27 cellular contexts compared by ENCODE assay signal in genomic region chr2:37448342-37449120, GRCh38.
DNase-seq lines count a peak whose midpoint lies in the region; ATAC-seq, FAIRE-seq and TF ChIP-seq lines count a peak whose summit lies in the region.
"Had no signal": no experiment of that assay in that cellular context is flagged by ENCODE, and none has a peak within 500 bp of the region (broad histone marks: within the 10 kb centered on the region; RNA-seq: fewer than 3 reads in every experiment).

No MANE protein-coding gene starts in this region.

- DNase-seq in IMR-90 (no peak), PC-3 (peak; percentile 67), endothelial cell of umbilical vein (ENCODE audit: low read depth, low spot score) (no peak), NCI-H2227 treated with DMSO at 0.1 percent for 48 hours (lab: John Stamatoyannopoulos, UW) (no peak), NCI-H2107 treated with DMSO at 0.1 percent for 48 hours (lab: John Stamatoyannopoulos, UW; ENCODE audit: unreplicated experiment) (no peak)
- DNase-seq: 8988T; ACHN; AML-193; BE2C; CD4-positive, alpha-beta T cell; CD8-positive, alpha-beta memory T cell; DMS 273 treated with DMSO at 0.1 percent for 48 hours; DMS79; EL; GDM1; H9 had no signal

- no peak overlapping the region for H4K8ac ChIP-seq in IMR-90 (ENCODE audit: low read depth in 2 of 2, low read length in 2 of 2)

- no peak overlapping the region for H2AK5ac ChIP-seq in IMR-90 (ENCODE audit: low read depth, low read length)

- no peaks in the 10 kb centered on the region for H3K36me3 ChIP-seq in IMR-90 (ENCODE audit: control insufficient read depth, insufficient read depth, low read length)
- no peaks in the 10 kb centered on the region for H3K36me3 ChIP-seq in PC-3 (ENCODE audit: low read depth, low read length)
- no peaks in the 10 kb centered on the region for H3K36me3 ChIP-seq in endothelial cell of umbilical vein (ENCODE audit: control insufficient read depth in 2 of 2, extremely low read depth in 1 of 2, insufficient read depth in 2 of 2, low read length in 2 of 2)
- H3K36me3 ChIP-seq: BE2C; BLaER1 treated with 17β-estradiol and CSF1 and Interleukin-3, amounts not matched to agents 10 nM and 100 nM had no signal

- ATAC-seq in IMR-90 (ENCODE audit: low read depth) (peak; percentile 44; the same call in 1 of the 2 replicates), PC-3 (peak; percentile 80), HG03097 (IDR thresholded peaks at IDR 0.05; ENCODE audit: low FRiP score, unreplicated experiment) (no peak), GM21515 (IDR thresholded peaks at IDR 0.05; ENCODE audit: unreplicated experiment) (no peak)
- ATAC-seq: A549, GM12878, GM23338, HCT116 had no signal

- TF ChIP-seq CTCF in IMR-90 (conservative IDR thresholded peaks at IDR 0.05; ENCODE audit: low read depth, low read length) (no peak), PC-3 (conservative IDR thresholded peaks at IDR 0.05; ENCODE audit: low read depth, low read length) (no peak), endothelial cell of umbilical vein (IDR thresholded peaks at IDR 0.05; ENCODE audit: extremely low read depth in 1 of 2, insufficient read depth in 1 of 2, low read depth in 1 of 2, low read length in 2 of 2) (no peak), nephron (IDR thresholded peaks at IDR 0.05; ENCODE audit: unreplicated experiment in 3 of 3) (no peak)

- CTCF ChIA-PET in IMR-90 (lab: Yijun Ruan, JAX) (no interaction called here), PC-3 (lab: Charles Lee) (no interaction called here), endothelial cell of umbilical vein (lab: Charles Lee) (interaction anchor here (1.3 kb wide), 2 partner anchors 384 to 429 kb away, joined by 4 to 5 read pairs; no protein-coding TSS in a partner anchor)

- 0 out of 2 replicates have a peak overlapping the region, but pooled peaks have one; percentile 39 for H3K14ac ChIP-seq in IMR-90 (replicated peaks; ENCODE audit: low read depth, low read length)

- H3K4me3 ChIP-seq in IMR-90 (ENCODE audit: insufficient read depth, low read depth, low read length) (no peak overlapping the region), PC-3 (ENCODE audit: low read length) (no peak overlapping the region), endothelial cell of umbilical vein (replicated peaks in 1 of 3; ENCODE audit: insufficient read depth in 1 of 3, low read depth in 1 of 3, low read length in 3 of 3) (no peak overlapping the region)
- H3K4me3 ChIP-seq: A549; BLaER1 treated with 17β-estradiol and CSF1 and Interleukin-3, amounts not matched to agents 10 nM and 100 nM; GM12878; GM23338 had no signal

- H3K79me2 ChIP-seq in PC-3 (ENCODE audit: low read length), result no peaks in the 10 kb centered on the region
- no peaks in the 10 kb centered on the region for H3K79me2 ChIP-seq in endothelial cell of umbilical vein (ENCODE audit: control insufficient read depth, insufficient read depth, low read length)

- H3K9me3 Mint-ChIP-seq in nephron, result no peaks in the 10 kb centered on the region
- H3K9me3 Mint-ChIP-seq: GM23338, H9 had no signal

- no peak overlapping the region for H3K56ac ChIP-seq in IMR-90 (ENCODE audit: extremely low read depth, insufficient read depth, low read length)

- H3K4me2 ChIP-seq in IMR-90 (ENCODE audit: low read depth, low read length), result no peak overlapping the region
- H3K4me2 ChIP-seq in PC-3 (ENCODE audit: low read length), result peak overlapping the region; percentile 62
- H3K4me2 ChIP-seq in endothelial cell of umbilical vein (ENCODE audit: insufficient read depth, low read length), result no peak overlapping the region
- H3K4me2 ChIP-seq: A549; BLaER1 treated with 17β-estradiol and CSF1 and Interleukin-3, amounts not matched to agents 10 nM and 100 nM; GM23338 had no signal

- H3K9me1 ChIP-seq in IMR-90 (ENCODE audit: insufficient read depth, low read length) (no peaks in the 10 kb centered on the region), endothelial cell of umbilical vein (replicated peaks; ENCODE audit: control insufficient read depth, extremely low read depth, insufficient read depth, low read length) (no peaks in the 10 kb centered on the region)

- intact Hi-C loops in IMR-90 (cut with micrococcal nuclease) (no loop called here), PC-3 (cut with micrococcal nuclease) (no loop called here), endothelial cell of umbilical vein (cut with micrococcal nuclease) (no loop called here)

- POLR2A ChIA-PET in IMR-90 (lab: Charles Lee; ENCODE audit: unreplicated experiment) (no interaction called here), PC-3 (lab: Charles Lee; ENCODE audit: unreplicated experiment) (interaction anchor here (0.6 kb wide), 1 partner anchor 142 kb away, joined by 3 read pairs; no protein-coding TSS in a partner anchor), endothelial cell of umbilical vein (lab: Charles Lee) (no interaction called here)

- H2BK20ac ChIP-seq in IMR-90 (ENCODE audit: low read depth, low read length), result no peak overlapping the region

- H3K9ac ChIP-seq in IMR-90 (ENCODE audit: low read depth, low read length) (no peak overlapping the region), PC-3 (ENCODE audit: low read length) (peak overlapping the region; percentile 15; the same call in 1 of the 2 replicates), endothelial cell of umbilical vein (replicated peaks; ENCODE audit: extremely low read depth, insufficient read depth, low read length) (no peak overlapping the region)
- H3K9ac ChIP-seq: BLaER1 treated with 17β-estradiol and CSF1 and Interleukin-3, amounts not matched to agents 10 nM and 100 nM had no signal

- BruUV-seq in IMR-90 (replicated peaks; lab: Mats Ljungman, UMichigan) (no TSS peak), PC-3 (replicated peaks; lab: Mats Ljungman, UMichigan) (no TSS peak), endothelial cell of umbilical vein (replicated peaks; lab: Mats Ljungman, UMichigan) (no TSS peak)

- H3F3A ChIP-seq in PC-3 (ENCODE audit: low read length, unreplicated experiment), result no peaks in the 10 kb centered on the region

- FAIRE-seq in endothelial cell of umbilical vein (lab: Jason Lieb, UNC), result no peak
- FAIRE-seq: A549, D721Med, GM12878, GM19239 had no signal

- H3K27ac ChIP-seq in IMR-90 (ENCODE audit: insufficient read depth, low read length) (no peak overlapping the region), PC-3 (ENCODE audit: low read length) (peak overlapping the region; percentile 79), endothelial cell of umbilical vein (ENCODE audit: insufficient read depth, low read depth, low read length) (no peak overlapping the region)
- H3K27ac ChIP-seq: A549; BLaER1 treated with 17β-estradiol and CSF1 and Interleukin-3, amounts not matched to agents 10 nM and 100 nM had no signal

- no peak overlapping the region for H3K23ac ChIP-seq in IMR-90 (ENCODE audit: low read depth, low read length)

- H4K20me1 ChIP-seq in IMR-90 (ENCODE audit: insufficient read depth, low read length) (no peaks in the 10 kb centered on the region), PC-3 (ENCODE audit: low read length) (no peaks in the 10 kb centered on the region), endothelial cell of umbilical vein (replicated peaks; ENCODE audit: control insufficient read depth, extremely low read depth, insufficient read depth, low read length) (no peaks in the 10 kb centered on the region)
- H4K20me1 ChIP-seq: BLaER1 treated with 17β-estradiol and CSF1 and Interleukin-3, amounts not matched to agents 10 nM and 100 nM had no signal

- no peak for TF ChIP-seq RAD21 in IMR-90 (IDR thresholded peaks at IDR 0.05; ENCODE audit: low read length)

- H3K27me3 ChIP-seq in IMR-90 (ENCODE audit: control insufficient read depth, insufficient read depth, low read length) (no peaks in the 10 kb centered on the region; the same call in 1 of the 2 replicates), PC-3 (ENCODE audit: low read length) (no peaks in the 10 kb centered on the region), endothelial cell of umbilical vein (ENCODE audit: control insufficient read depth in 2 of 2, insufficient read depth in 2 of 2, low read length in 2 of 2) (no peaks in the 10 kb centered on the region)
- H3K27me3 ChIP-seq: BE2C; BLaER1 treated with 17β-estradiol and CSF1 and Interleukin-3, amounts not matched to agents 10 nM and 100 nM had no signal

- peaks cover 32% of the 10 kb centered on the region for H3K4me1 Mint-ChIP-seq in nephron
- H3K4me1 Mint-ChIP-seq: GM23338, H9 had no signal

- no peak overlapping the region for H3K4me3 Mint-ChIP-seq in nephron
- H3K4me3 Mint-ChIP-seq: CD14-positive monocyte; CD4-positive, alpha-beta T cell; CD8-positive, alpha-beta memory T cell; GM23338; H9 had no signal

- H4K5ac ChIP-seq in IMR-90 (ENCODE audit: low read depth, low read length), result no peak overlapping the region

- no peak overlapping the region for H3K4ac ChIP-seq in IMR-90 (ENCODE audit: low read depth, low read length)

- H3K79me1 ChIP-seq in IMR-90 (ENCODE audit: low read depth in 1 of 2, low read length in 2 of 2), result no peaks in the 10 kb centered on the region

- H2BK120ac ChIP-seq in IMR-90 (ENCODE audit: low read depth, low read length), result no peak overlapping the region; the same call in 1 of the 2 replicates

- TF ChIP-seq POLR2A in IMR-90 (IDR thresholded peaks at IDR 0.05; ENCODE audit: low read depth, low read length) (no peak), endothelial cell of umbilical vein (IDR thresholded peaks at IDR 0.05; ENCODE audit: low read depth, low read length) (no peak)

- dilution Hi-C loops in IMR-90 (cut with HindIII; ENCODE audit: low sequenced_read_pairs, unreplicated experiment), result no loop called here
- dilution Hi-C loops in endothelial cell of umbilical vein (cut with MboI; ENCODE audit: extremely low pct_ligation_motif_present, low sequenced_read_pairs), result no loop called here

- H2AFZ ChIP-seq in IMR-90 (replicated peaks; ENCODE audit: low read length, poor library complexity) (no peak overlapping the region), PC-3 (ENCODE audit: low read length) (no peak overlapping the region), endothelial cell of umbilical vein (ENCODE audit: low read depth, low read length) (peak overlapping the region; percentile 75)
- H2AFZ ChIP-seq: GM23338 had no signal

- no peak overlapping the region for H2BK5ac ChIP-seq in IMR-90 (ENCODE audit: low read depth, low read length, poor library complexity, severe bottlenecking)

- no CpG with 5 or more reads among the region's 3 CpGs for WGBS in IMR-90 (ENCODE audit: extremely low coverage in 2 of 2, insufficient read length in 1 of 2), 2 experiments

- H3K9me3 ChIP-seq in IMR-90 (ENCODE audit: control insufficient read depth, insufficient read depth, low read length) (no peaks in the 10 kb centered on the region), PC-3 (ENCODE audit: low read length) (no peaks in the 10 kb centered on the region), endothelial cell of umbilical vein (replicated peaks; ENCODE audit: control insufficient read depth, insufficient read depth, low read length) (no peaks in the 10 kb centered on the region)
- H3K9me3 ChIP-seq: A549, BE2C had no signal

- H2BK15ac ChIP-seq in IMR-90 (ENCODE audit: low read depth, low read length), result no peak overlapping the region

- H3K36me3 Mint-ChIP-seq in nephron (ENCODE audit: low read depth), result no peaks in the 10 kb centered on the region
- H3K36me3 Mint-ChIP-seq: CD14-positive monocyte had no signal

- no peak overlapping the region for H2AK9ac ChIP-seq in IMR-90 (replicated peaks; ENCODE audit: low read depth, low read length, poor library complexity)

- H3K27me3 Mint-ChIP-seq in nephron (ENCODE audit: low read depth), result peaks cover 10% of the 10 kb centered on the region
- H3K27me3 Mint-ChIP-seq: CD4-positive, alpha-beta T cell had no signal

- H3K18ac ChIP-seq in IMR-90 (ENCODE audit: low read depth, low read length), result no peak overlapping the region

- no peak overlapping the region for H4K91ac ChIP-seq in IMR-90 (ENCODE audit: insufficient read depth, low read depth, low read length)

- in situ Hi-C loops in IMR-90 (cut with MboI; ENCODE audit: low sequenced_read_pairs), result no loop called here

- no peaks in the 10 kb centered on the region for H3K9me2 ChIP-seq in PC-3 (replicated peaks; ENCODE audit: low read length)

- H3K27ac Mint-ChIP-seq in nephron, result peak overlapping the region; percentile 39 to 71 (median 57)
- H3K27ac Mint-ChIP-seq: CD14-positive monocyte; CD4-positive, alpha-beta T cell; GM23338 had no signal

- H3K4me1 ChIP-seq in IMR-90 (ENCODE audit: control insufficient read depth, insufficient read depth, low read length), result peaks cover 2% of the 10 kb centered on the region; the same call in 1 of the 2 replicates
- peaks cover 37% of the 10 kb centered on the region for H3K4me1 ChIP-seq in PC-3 (ENCODE audit: insufficient read depth, low read length)
- peaks cover 16% of the 10 kb centered on the region for H3K4me1 ChIP-seq in endothelial cell of umbilical vein (ENCODE audit: control insufficient read depth, extremely low read depth, insufficient read depth, low read length)
- H3K4me1 ChIP-seq: A549; BE2C; BLaER1 treated with 17β-estradiol and CSF1 and Interleukin-3, amounts not matched to agents 10 nM and 100 nM had no signal

Comparison
In these comparisons a context has a peak if more than half of its experiments do, and no peak if none do; other contexts are left out.
1. ATAC-seq: peak in IMR-90 (single experiment) and PC-3 (single experiment); none in HG03097 (single experiment) and GM21515 (single experiment).